Comparison of ENCODE assay signal across 10 cellular contexts in the genomic region with DNA sequence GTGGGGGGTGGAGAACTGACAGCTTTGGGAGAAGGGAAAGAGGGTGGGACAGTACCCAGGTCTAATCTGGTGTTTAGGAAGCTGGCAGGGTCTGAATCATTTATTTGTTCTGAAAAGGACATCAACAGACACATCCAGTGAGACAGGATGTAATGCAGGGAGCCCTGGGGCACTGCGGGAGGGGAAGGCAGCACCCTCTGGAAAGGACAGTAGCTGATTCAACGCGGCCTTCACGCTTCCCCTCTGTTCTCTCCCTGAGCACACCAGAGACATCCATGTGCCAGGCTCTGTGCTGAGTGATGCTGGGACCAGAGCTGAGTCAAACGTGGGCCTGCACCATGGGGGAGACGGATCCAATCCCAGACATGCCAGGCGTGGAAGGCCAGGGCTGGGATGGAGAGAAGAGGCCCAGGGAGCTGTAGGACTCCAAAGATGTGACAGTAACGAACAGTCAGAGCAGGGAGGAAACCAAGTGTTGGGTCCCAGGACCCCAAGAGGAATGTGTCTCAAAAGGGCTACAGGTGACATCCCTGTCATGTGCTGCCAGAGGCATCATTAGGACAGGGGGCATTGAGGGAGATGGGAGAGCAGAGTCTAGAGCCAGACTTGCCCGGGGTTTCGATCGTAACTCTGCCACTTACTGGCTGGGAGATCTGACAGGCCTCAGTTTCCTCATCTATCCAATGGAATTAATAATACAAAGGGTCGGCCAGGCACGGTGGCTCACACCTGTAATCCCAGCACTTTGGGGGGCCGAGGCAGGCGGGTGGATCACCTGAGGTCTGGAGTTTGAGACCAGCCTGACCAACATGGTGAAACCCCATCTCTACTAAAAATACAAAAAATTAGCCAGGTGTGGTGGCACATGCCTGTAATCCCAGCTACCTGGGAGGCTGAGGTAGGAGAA. TPM values are rescaled to one million over a fixed set of nuclear protein-coding genes. Genes with fewer than 3 reads are reported as not detected.
A peak's percentile ranks its signal among the peaks of the same experiment; 100 is the strongest.
DNase-seq lines count a peak whose midpoint lies in the region; ATAC-seq and TF ChIP-seq lines count a peak whose summit lies in the region.
"Had no signal": no experiment of that assay in that cellular context is flagged by ENCODE, and none has a peak within 500 bp of the region (broad histone marks: within the 10 kb centered on the region; RNA-seq: fewer than 3 reads in every experiment).

No MANE protein-coding gene starts in this region.

- peaks cover 49 to 61% (median 55%) of the 10 kb centered on the region in 10 experiments for H3K4me1 ChIP-seq in BLaER1 treated with 17β-estradiol and CSF1 and Interleukin-3, amounts not matched to agents 10 nM and 100 nM

- H3K4me1 Mint-ChIP-seq in chondrocyte (ENCODE audit: low read depth) (peaks cover 46% of the 10 kb centered on the region), mesothelial cell of epicardium (peaks cover 30% of the 10 kb centered on the region)

- no peaks in the 10 kb centered on the region for H3K9me3 ChIP-seq in BLaER1 treated with 17β-estradiol and CSF1 and Interleukin-3, amounts not matched to agents 10 nM and 100 nM (replicated peaks in 1 of 11)

- H3K4me3 ChIP-seq in BLaER1 treated with 17β-estradiol and CSF1 and Interleukin-3, amounts not matched to agents 10 nM and 100 nM: no peak overlapping the region; a peak in 2 of 20 replicates

- peak overlapping the region in 9 of 11 experiments; percentile 19 to 51 (median 43); a peak in 12 of 22 replicates for H3K9ac ChIP-seq in BLaER1 treated with 17β-estradiol and CSF1 and Interleukin-3, amounts not matched to agents 10 nM and 100 nM

- peak overlapping the region; percentile 80 to 99 (median 94) for H3K4me2 ChIP-seq in BLaER1 treated with 17β-estradiol and CSF1 and Interleukin-3, amounts not matched to agents 10 nM and 100 nM

- peak; percentile 74 for DNase-seq in M059J (ENCODE audit: low read depth)
- DNase-seq in chondrocyte (ENCODE audit: low spot score): no peak
- no peak for DNase-seq in mesothelial cell of epicardium (ENCODE audit: low spot score in 2 of 2, unreplicated experiment in 2 of 2)
- no peak for DNase-seq in DMS79 (lab: John Stamatoyannopoulos, UW)
- DNase-seq in NCI-H748 treated with DMSO at 0.1 percent for 48 hours (lab: John Stamatoyannopoulos, UW): no peak
- DNase-seq in cerebellar cortex (ENCODE audit: low spot score): no peak
- DNase-seq: activated effector memory CD4-positive, alpha-beta T cell treated with anti-CD3 and anti-CD28 coated beads, Interleukin-2, amount 50 U/mL, for 16 hours; DMS53 had no signal

- H3K4me3 Mint-ChIP-seq in chondrocyte (ENCODE audit: unreplicated experiment) (peak overlapping the region; percentile 24), mesothelial cell of epicardium (peak overlapping the region; percentile 38)

- H3K27ac ChIP-seq in BLaER1 treated with 17β-estradiol and CSF1 and Interleukin-3, amounts not matched to agents 10 nM and 100 nM: peak overlapping the region in 7 of 11 experiments; percentile 6 to 39 (median 24); a peak in 6 of 22 replicates

- ATAC-seq in HG02610 (IDR thresholded peaks at IDR 0.05; ENCODE audit: unreplicated experiment): no peak

- no peaks in the 10 kb centered on the region for H3K27me3 ChIP-seq in BLaER1 treated with 17β-estradiol and CSF1 and Interleukin-3, amounts not matched to agents 10 nM and 100 nM

- H4K20me1 ChIP-seq in BLaER1 treated with 17β-estradiol and CSF1 and Interleukin-3, amounts not matched to agents 10 nM and 100 nM: peaks cover 0 to 6% (median 0%) of the 10 kb centered on the region in 11 experiments; a peak in 3 of 22 replicates

- TF ChIP-seq CTCF in chondrocyte (IDR thresholded peaks at IDR 0.05): no peak
- no peak for TF ChIP-seq CTCF in mesothelial cell of epicardium (IDR thresholded peaks at IDR 0.05; ENCODE audit: unreplicated experiment)

- no peaks in the 10 kb centered on the region for H3K9me3 Mint-ChIP-seq in chondrocyte (ENCODE audit: low read depth)
- H3K9me3 Mint-ChIP-seq in mesothelial cell of epicardium: no peaks in the 10 kb centered on the region

- H3K27ac Mint-ChIP-seq in chondrocyte (ENCODE audit: unreplicated experiment): peak overlapping the region; percentile 73
- peak overlapping the region; percentile 34 for H3K27ac Mint-ChIP-seq in mesothelial cell of epicardium

- peaks cover 0 to 5% (median 0%) of the 10 kb centered on the region in 11 experiments; a peak in 1 of 22 replicates for H3K36me3 ChIP-seq in BLaER1 treated with 17β-estradiol and CSF1 and Interleukin-3, amounts not matched to agents 10 nM and 100 nM

- H3K27me3 Mint-ChIP-seq in chondrocyte (ENCODE audit: low read depth) (no peaks in the 10 kb centered on the region), mesothelial cell of epicardium (ENCODE audit: low read depth) (no peaks in the 10 kb centered on the region)

- no peaks in the 10 kb centered on the region for H3K36me3 Mint-ChIP-seq in chondrocyte (ENCODE audit: low read depth)
- H3K36me3 Mint-ChIP-seq in mesothelial cell of epicardium: no peaks in the 10 kb centered on the region

RNA-seq across cellular contexts. Expression of a gene that starts 1.7 kb away (rescaled TPM):
- total RNA-seq in M059J (2014; rRNA removed; shearing (Covaris generic)): 97.7 and 134 TPM in 2 replicates
- total RNA-seq in chondrocyte: 43.7 to 56.6 TPM (median 49.6 TPM) in 3 replicates
- total RNA-seq in mesothelial cell of epicardium: 59.5 to 60.1 TPM (median 60.0 TPM) in 3 replicates

RNA-seq across cellular contexts. Expression of a gene that starts 4.3 kb away (rescaled TPM):
- total RNA-seq in M059J (2014; rRNA removed; shearing (Covaris generic)): not detected in 2 replicates
- total RNA-seq in chondrocyte (1.5 TPM in 1 of 3 replicates, not detected in the others), mesothelial cell of epicardium (0.54 to 0.56 TPM in 2 of 3 replicates, not detected in the other)

RNA-seq across cellular contexts. Expression of a gene that starts 8.0 kb away (rescaled TPM):
- not detected in 2 replicates for total RNA-seq in M059J (2014; rRNA removed; shearing (Covaris generic))
- total RNA-seq in chondrocyte: not detected in 3 replicates
- not detected in 3 replicates for total RNA-seq in mesothelial cell of epicardium

RNA-seq across cellular contexts. Expression of a gene that starts 22.5 kb away (rescaled TPM):
- total RNA-seq in M059J (2014; rRNA removed; shearing (Covaris generic)): 0.57 and 0.86 TPM in 2 replicates
- total RNA-seq in chondrocyte: 4.9 to 5.5 TPM (median 5.4 TPM) in 3 replicates
- 8.1 to 8.9 TPM (median 8.6 TPM) in 3 replicates for total RNA-seq in mesothelial cell of epicardium

RNA-seq across cellular contexts. Expression of a gene that starts 23.3 kb away (rescaled TPM):
- not detected in 2 replicates for total RNA-seq in M059J (2014; rRNA removed; shearing (Covaris generic))
- total RNA-seq in chondrocyte: not detected in 3 replicates
- not detected in 3 replicates for total RNA-seq in mesothelial cell of epicardium
